ENCODE assay signal across 12 cellular contexts in genomic region chr1:94081566-94082344, GRCh38. TPM values are rescaled to one million over a fixed set of nuclear protein-coding genes. Genes with fewer than 3 reads are reported as not detected.
DNase-seq lines count a peak whose midpoint lies in the region; ATAC-seq and TF ChIP-seq lines count a peak whose summit lies in the region.
"Had no signal": no experiment of that assay in that cellular context is flagged by ENCODE, and none has a peak within 500 bp of the region (broad histone marks: within the 10 kb centered on the region; RNA-seq: fewer than 3 reads in every experiment).

No MANE protein-coding gene starts in this region.

- intact Hi-C loops in mammary epithelial cell (cut with micrococcal nuclease): no loop called here

- DNase-seq in mammary epithelial cell (peak; percentile 98), mesothelial cell of epicardium (ENCODE audit: low spot score in 2 of 2, unreplicated experiment in 2 of 2) (no peak), putamen (ENCODE audit: low spot score) (no peak)
- DNase-seq in activated CD8-positive, alpha-beta T cell treated with anti-CD3 and anti-CD28 coated beads, Interleukin-2, amount 10 ng/mL, durations not matched to agents 7 days and 5 days: no peak
- no peak for DNase-seq in activated CD4-positive, alpha-beta T cell treated with anti-CD3 and anti-CD28 coated beads for 48 hours
- no peak for DNase-seq in activated T-cell treated with anti-CD3 and anti-CD28 coated beads, Interleukin-2, amount 50 U/mL, for 72 hours
- DNase-seq: NCI-H1930, psoas muscle had no signal

- H3K9me2 ChIP-seq in Loucy (replicated peaks; ENCODE audit: low read depth, low read length): no peaks in the 10 kb centered on the region

- no peaks in the 10 kb centered on the region for H3K27me3 ChIP-seq in BLaER1
- no peaks in the 10 kb centered on the region for H3K27me3 ChIP-seq in Loucy (ENCODE audit: insufficient read depth, low read length, poor library complexity, severe bottlenecking)
- H3K27me3 ChIP-seq in mammary epithelial cell (ENCODE audit: insufficient read depth, low read length): no peaks in the 10 kb centered on the region

- peaks cover 48% of the 10 kb centered on the region for H3K4me1 Mint-ChIP-seq in mesothelial cell of epicardium
- H3K4me1 Mint-ChIP-seq in activated CD8-positive, alpha-beta T cell treated with anti-CD3 and anti-CD28 coated beads, Interleukin-2, amount 10 ng/mL, durations not matched to agents 7 days and 5 days (ENCODE audit: low read depth): peaks cover 11% of the 10 kb centered on the region
- H3K4me1 Mint-ChIP-seq in activated T-cell treated with anti-CD3 and anti-CD28 coated beads, Interleukin-2, amount 50 U/mL, for 72 hours (ENCODE audit: low read depth): peaks cover 5% of the 10 kb centered on the region

- POLR2A ChIA-PET in activated CD8-positive, alpha-beta T cell treated with anti-CD3 and anti-CD28 coated beads, Interleukin-2, amount 10 ng/mL, durations not matched to agents 7 days and 5 days (lab: Charles Lee): no interaction called here

- H3K4me3 ChIP-seq in BLaER1: no peak overlapping the region
- no peak overlapping the region for H3K4me3 ChIP-seq in Loucy (ENCODE audit: low read length, poor library complexity, severe bottlenecking)
- H3K4me3 ChIP-seq in mammary epithelial cell (replicated peaks in 1 of 3; ENCODE audit: insufficient read depth in 1 of 3, low read depth in 2 of 3, low read length in 3 of 3): no peak overlapping the region
- H3K4me3 ChIP-seq: psoas muscle had no signal

- H3K4me2 ChIP-seq in BLaER1 (peak overlapping the region; percentile 75), Loucy (ENCODE audit: low read depth, low read length, poor library complexity, severe bottlenecking) (no peak overlapping the region), mammary epithelial cell (ENCODE audit: insufficient read depth, low read depth, low read length) (peak overlapping the region; percentile 70)

- H3F3A ChIP-seq in Loucy (ENCODE audit: low read depth): no peaks in the 10 kb centered on the region

- no peak overlapping the region for H3K9ac ChIP-seq in BLaER1
- H3K9ac ChIP-seq in Loucy (ENCODE audit: low read depth, low read length, poor library complexity, severe bottlenecking): peak overlapping the region; percentile 19
- H3K9ac ChIP-seq in mammary epithelial cell (ENCODE audit: insufficient read depth, low read length): peak overlapping the region; percentile 27

- in situ Hi-C loops in mammary epithelial cell (cut with MboI; ENCODE audit: low sequenced_read_pairs in 2 of 2): no loop called here

- dilution Hi-C loops in mammary epithelial cell (cut with HindIII; ENCODE audit: low sequenced_read_pairs): no loop called here

- 43% methylated on average over 7 of the region's 7 CpGs for WGBS in mammary epithelial cell (ENCODE audit: low coverage, missing lambda C conversion rate)

- H3K27ac ChIP-seq in BLaER1 (no peak overlapping the region), mammary epithelial cell (ENCODE audit: insufficient read depth, low read depth, low read length) (peak overlapping the region; percentile 80)
- H3K27ac ChIP-seq: psoas muscle had no signal

- no peak for TF ChIP-seq CTCF in Loucy (conservative IDR thresholded peaks at IDR 0.05; ENCODE audit: low read length)
- TF ChIP-seq CTCF in mammary epithelial cell (conservative IDR thresholded peaks at IDR 0.05 in 1 of 2, IDR thresholded peaks at IDR 0.05 in 1 of 2; ENCODE audit: extremely low read depth in 1 of 2, insufficient read depth in 1 of 2, low read depth in 1 of 2, low read length in 2 of 2): no peak
- no peak for TF ChIP-seq CTCF in mesothelial cell of epicardium (IDR thresholded peaks at IDR 0.05; ENCODE audit: unreplicated experiment)

- no TSS peak for BruUV-seq in mammary epithelial cell (replicated peaks; lab: Mats Ljungman, UMichigan)

- H3K79me2 ChIP-seq in Loucy (ENCODE audit: insufficient read depth, low read length) (no peaks in the 10 kb centered on the region), mammary epithelial cell (ENCODE audit: insufficient read depth, low read length) (no peaks in the 10 kb centered on the region)

- no peak overlapping the region for H3K4me3 Mint-ChIP-seq in mesothelial cell of epicardium
- no peak overlapping the region for H3K4me3 Mint-ChIP-seq in activated CD8-positive, alpha-beta T cell treated with anti-CD3 and anti-CD28 coated beads, Interleukin-2, amount 10 ng/mL, durations not matched to agents 7 days and 5 days
- H3K4me3 Mint-ChIP-seq in activated T-cell treated with anti-CD3 and anti-CD28 coated beads, Interleukin-2, amount 50 U/mL, for 72 hours: no peak overlapping the region
- H3K4me3 Mint-ChIP-seq: activated naive CD8-positive, alpha-beta T cell had no signal

- H4K20me1 ChIP-seq in BLaER1 (no peaks in the 10 kb centered on the region), Loucy (ENCODE audit: insufficient read depth, low read length, poor library complexity, severe bottlenecking) (no peaks in the 10 kb centered on the region), mammary epithelial cell (ENCODE audit: insufficient read depth, low read length) (no peaks in the 10 kb centered on the region)

- H2AFZ ChIP-seq in Loucy (ENCODE audit: low read length) (no peak overlapping the region; the same call in 1 of the 2 replicates), mammary epithelial cell (ENCODE audit: low read depth, low read length) (peak overlapping the region; percentile 81)

- H3K36me3 ChIP-seq in BLaER1: no peaks in the 10 kb centered on the region
- no peaks in the 10 kb centered on the region for H3K36me3 ChIP-seq in Loucy (ENCODE audit: insufficient read depth, low read length)
- H3K36me3 ChIP-seq in mammary epithelial cell (ENCODE audit: insufficient read depth, low read length): no peaks in the 10 kb centered on the region

- H3K4me1 ChIP-seq in BLaER1: peaks cover 100% of the 10 kb centered on the region
- peaks cover 95% of the 10 kb centered on the region for H3K4me1 ChIP-seq in Loucy (ENCODE audit: insufficient read depth, low read length, poor library complexity, severe bottlenecking)
- H3K4me1 ChIP-seq in mammary epithelial cell (ENCODE audit: insufficient read depth, low read length): peaks cover 18% of the 10 kb centered on the region
- H3K4me1 ChIP-seq: psoas muscle had no signal

- no peak for ATAC-seq in activated CD8-positive, alpha-beta T cell treated with anti-CD3 and anti-CD28 coated beads, Interleukin-2, amount 10 ng/mL, durations not matched to agents 7 days and 5 days
- ATAC-seq in activated T-cell treated with anti-CD3 and anti-CD28 coated beads, Interleukin-2, amount 50 U/mL, for 72 hours (replicated peaks in 1 of 2): no peak
- ATAC-seq: psoas muscle, Right ventricle myocardium inferior had no signal

- CTCF ChIA-PET in mammary epithelial cell (lab: Charles Lee; ENCODE audit: low non-redundant PET): no interaction called here
- CTCF ChIA-PET in activated CD8-positive, alpha-beta T cell treated with anti-CD3 and anti-CD28 coated beads, Interleukin-2, amount 10 ng/mL, durations not matched to agents 7 days and 5 days (lab: Charles Lee): no interaction called here

- H3K9me3 Mint-ChIP-seq in mesothelial cell of epicardium: no peaks in the 10 kb centered on the region
- no peaks in the 10 kb centered on the region for H3K9me3 Mint-ChIP-seq in activated CD8-positive, alpha-beta T cell treated with anti-CD3 and anti-CD28 coated beads, Interleukin-2, amount 10 ng/mL, durations not matched to agents 7 days and 5 days (ENCODE audit: insufficient read depth)
- no peaks in the 10 kb centered on the region for H3K9me3 Mint-ChIP-seq in activated T-cell treated with anti-CD3 and anti-CD28 coated beads, Interleukin-2, amount 50 U/mL, for 72 hours

- peaks cover 3% of the 10 kb centered on the region for H3K36me3 Mint-ChIP-seq in mesothelial cell of epicardium
- no peaks in the 10 kb centered on the region for H3K36me3 Mint-ChIP-seq in activated CD8-positive, alpha-beta T cell treated with anti-CD3 and anti-CD28 coated beads, Interleukin-2, amount 10 ng/mL, durations not matched to agents 7 days and 5 days (ENCODE audit: low read depth)
- H3K36me3 Mint-ChIP-seq in activated T-cell treated with anti-CD3 and anti-CD28 coated beads, Interleukin-2, amount 50 U/mL, for 72 hours (ENCODE audit: insufficient read depth in 2 of 2): no peaks in the 10 kb centered on the region
- H3K36me3 Mint-ChIP-seq: activated naive CD8-positive, alpha-beta T cell had no signal

- H3K27ac Mint-ChIP-seq in mesothelial cell of epicardium: peak overlapping the region; percentile 6
- H3K27ac Mint-ChIP-seq in activated CD8-positive, alpha-beta T cell treated with anti-CD3 and anti-CD28 coated beads, Interleukin-2, amount 10 ng/mL, durations not matched to agents 7 days and 5 days: no peak overlapping the region
- H3K27ac Mint-ChIP-seq in activated T-cell treated with anti-CD3 and anti-CD28 coated beads, Interleukin-2, amount 50 U/mL, for 72 hours: no peak overlapping the region
- H3K27ac Mint-ChIP-seq: activated naive CD8-positive, alpha-beta T cell had no signal

- H3K27me3 Mint-ChIP-seq in mesothelial cell of epicardium (ENCODE audit: low read depth): no peaks in the 10 kb centered on the region
- H3K27me3 Mint-ChIP-seq in activated CD8-positive, alpha-beta T cell treated with anti-CD3 and anti-CD28 coated beads, Interleukin-2, amount 10 ng/mL, durations not matched to agents 7 days and 5 days (ENCODE audit: low read depth): peaks cover 28% of the 10 kb centered on the region
- peaks cover 17% of the 10 kb centered on the region for H3K27me3 Mint-ChIP-seq in activated T-cell treated with anti-CD3 and anti-CD28 coated beads, Interleukin-2, amount 50 U/mL, for 72 hours (ENCODE audit: low read depth)
- H3K27me3 Mint-ChIP-seq: activated naive CD8-positive, alpha-beta T cell had no signal

- no peaks in the 10 kb centered on the region for H3K9me3 ChIP-seq in BLaER1
- H3K9me3 ChIP-seq in Loucy (ENCODE audit: insufficient read depth, low read depth, low read length): no peaks in the 10 kb centered on the region
- H3K9me3 ChIP-seq in mammary epithelial cell (replicated peaks; ENCODE audit: insufficient read depth, low read length): no peaks in the 10 kb centered on the region
- H3K9me3 ChIP-seq: psoas muscle had no signal

RNA-seq across cellular contexts. Expression of gene ABCA4, which starts 39.2 kb away (rescaled TPM):
- 1 to 10 TPM in 1 of 2 donors, under 1 TPM in 1; 0.56 to 1.7 TPM for total RNA-seq in mammary epithelial cell
- polyA plus RNA-seq in mammary epithelial cell: 0.29 TPM
- polyA minus RNA-seq in mammary epithelial cell: not detected
- total RNA-seq in mesothelial cell of epicardium: 12.7 to 14.5 TPM (median 14.4 TPM) in 3 replicates
- not detected for total RNA-seq in activated CD8-positive, alpha-beta T cell treated with anti-CD3 and anti-CD28 coated beads, Interleukin-2, amount 10 ng/mL, durations not matched to agents 7 days and 5 days
- total RNA-seq in activated T-cell treated with anti-CD3 and anti-CD28 coated beads, Interleukin-2, amount 50 U/mL, for 72 hours: 1 to 10 TPM in 1 of 2 donors, under 1 TPM in 1; 0.53 to 2.5 TPM
